Comparison of ENCODE assay signal across 19 cellular contexts in genomic region chr10:119303886-119304285, GRCh38.
DNase-seq lines count a peak whose midpoint lies in the region; ATAC-seq and TF ChIP-seq lines count a peak whose summit lies in the region.
"Had no signal": no experiment of that assay in that cellular context is flagged by ENCODE, and none has a peak within 500 bp of the region (broad histone marks: within the 10 kb centered on the region; RNA-seq: fewer than 3 reads in every experiment).

No MANE protein-coding gene starts in this region.

- no peaks in the 10 kb centered on the region for H3K27me3 Mint-ChIP-seq in MCF 10A (ENCODE audit: insufficient read depth, unreplicated experiment)
- H3K27me3 Mint-ChIP-seq: activated naive CD8-positive, alpha-beta T cell had no signal

- H3K27me3 ChIP-seq in breast epithelium (no peaks in the 10 kb centered on the region), foreskin keratinocyte (no peaks in the 10 kb centered on the region), stomach (no peaks in the 10 kb centered on the region), H7 (ENCODE audit: control insufficient read depth, insufficient read depth, low read length) (no peaks in the 10 kb centered on the region)
- H3K27me3 ChIP-seq: brain microvascular endothelial cell, esophagus squamous epithelium, ovary, testis had no signal

- H3K4me1 ChIP-seq in breast epithelium (no peaks in the 10 kb centered on the region), foreskin keratinocyte (peaks cover 25% of the 10 kb centered on the region), stomach (peaks cover 48 to 92% (median 80%) of the 10 kb centered on the region in 4 donors)
- H3K4me1 ChIP-seq: testis had no signal

- POLR2A ChIA-PET in MCF 10A (lab: Yijun Ruan, JAX): no interaction called here
- POLR2A ChIA-PET in RWPE1 (lab: Yijun Ruan, JAX; ENCODE audit: low non-redundant PET): interaction anchor here (0.7 kb wide), 1 partner anchor 57 kb away, joined by 5 read pairs; no protein-coding TSS in a partner anchor

- CTCF ChIA-PET in MCF 10A (lab: Yijun Ruan, JAX) (no interaction called here), RWPE1 (lab: Yijun Ruan, JAX) (interaction anchor here (0.7 kb wide), 1 partner anchor 27 kb away, joined by 3 read pairs; no protein-coding TSS in a partner anchor)

- H3K36me3 ChIP-seq in breast epithelium (no peaks in the 10 kb centered on the region), stomach (no peaks in the 10 kb centered on the region), H7 (replicated peaks; ENCODE audit: control insufficient read depth, insufficient read depth, low read length) (no peaks in the 10 kb centered on the region)
- H3K36me3 ChIP-seq: brain microvascular endothelial cell, esophagus squamous epithelium, ovary, WERI-Rb-1 had no signal

- H3K4me3 Mint-ChIP-seq in MCF 10A (ENCODE audit: unreplicated experiment): no peak overlapping the region
- H3K4me3 Mint-ChIP-seq: activated naive CD8-positive, alpha-beta T cell had no signal

- H3K4me1 Mint-ChIP-seq in MCF 10A (ENCODE audit: insufficient read depth, unreplicated experiment): peaks cover 31% of the 10 kb centered on the region

- BruUV-seq in MCF 10A (replicated peaks; lab: Mats Ljungman, UMichigan): no TSS peak

- no peak for TF ChIP-seq EP300 in stomach (IDR thresholded peaks at IDR 0.05)

- H3K27ac ChIP-seq in breast epithelium (no peak overlapping the region), RWPE1 (no peak overlapping the region; the same call in 1 of the 2 replicates), foreskin keratinocyte (no peak overlapping the region), stomach (peak overlapping the region; percentile 39 to 81 (median 78))
- H3K27ac ChIP-seq: brain microvascular endothelial cell, ovary, testis, WERI-Rb-1 had no signal

- intact Hi-C loops in MCF 10A (cut with micrococcal nuclease): no loop called here
- intact Hi-C loops in breast epithelium (cut with DNase I; ENCODE audit: low total_unique reads): loop anchor here (10.0 kb wide), 1 partner anchor 99 kb away; the partner anchor contains the start of gene GRK5
- intact Hi-C loops in stomach (cut with DNase I; ENCODE audit: low total_unique reads): no loop called here

- no peak overlapping the region for H3K27ac Mint-ChIP-seq in MCF 10A (ENCODE audit: low read depth, unreplicated experiment)

- H3K9me3 ChIP-seq in breast epithelium (no peaks in the 10 kb centered on the region), stomach (no peaks in the 10 kb centered on the region)
- H3K9me3 ChIP-seq: esophagus squamous epithelium, ovary, testis had no signal

- no peak overlapping the region for H3K4me3 ChIP-seq in breast epithelium
- H3K4me3 ChIP-seq in stomach: no peak overlapping the region
- no peak overlapping the region for H3K4me3 ChIP-seq in H7 (ENCODE audit: insufficient read depth, low read depth, low read length)
- H3K4me3 ChIP-seq: esophagus squamous epithelium, ovary, testis had no signal

- peak; percentile 70 for DNase-seq in MCF 10A (ENCODE audit: unreplicated experiment)
- no peak for DNase-seq in breast epithelium (ENCODE audit: low spot score in 2 of 2)
- DNase-seq in RWPE1 (ENCODE audit: low spot score): peak; percentile 93
- peak; percentile 73 to 87 for DNase-seq in foreskin keratinocyte
- peak; percentile 67 for DNase-seq in stomach
- no peak for DNase-seq in H7
- DNase-seq in NCI-H1048 (lab: John Stamatoyannopoulos, UW): no peak
- DNase-seq: brain microvascular endothelial cell; DMS79 treated with DMSO at 0.1 percent for 48 hours; esophagus squamous epithelium; head of caudate nucleus; NCI-H1092; NCI-H526 treated with DMSO at 0.1 percent for 48 hours; ovary; stimulated activated CD4-positive, alpha-beta T cell treated with anti-CD3 and anti-CD28 coated beads, Interleukin-4, amount 100 ng/mL, for 1 hour; testis; WERI-Rb-1 had no signal

- TF ChIP-seq POLR2A in breast epithelium (IDR thresholded peaks at IDR 0.05): no peak
- no peak for TF ChIP-seq POLR2A in stomach (IDR thresholded peaks at IDR 0.05)

- no peaks in the 10 kb centered on the region for H3K36me3 Mint-ChIP-seq in MCF 10A (ENCODE audit: insufficient read depth, unreplicated experiment)

- WGBS in stomach, 5 donors: 33 to 76% (median 56%) methylated on average over 2 to 3 of the region's 3 CpGs

- ATAC-seq in foreskin keratinocyte (peak; percentile 69), GM18870 (IDR thresholded peaks at IDR 0.05; ENCODE audit: unreplicated experiment) (no peak)

- no peak for TF ChIP-seq CTCF in MCF 10A (IDR thresholded peaks at IDR 0.05; ENCODE audit: unreplicated experiment)
- no peak for TF ChIP-seq CTCF in breast epithelium (IDR thresholded peaks at IDR 0.05)
- no peak for TF ChIP-seq CTCF in RWPE1 (conservative IDR thresholded peaks at IDR 0.05; ENCODE audit: low read depth)
- peak; percentile 1 for TF ChIP-seq CTCF in foreskin keratinocyte (conservative IDR thresholded peaks at IDR 0.05)
- TF ChIP-seq CTCF in stomach (IDR thresholded peaks at IDR 0.05): no peak

- no peaks in the 10 kb centered on the region for H3K9me3 Mint-ChIP-seq in MCF 10A (ENCODE audit: unreplicated experiment)

Comparison
In these comparisons a context has a peak if more than half of its experiments do, and no peak if none do; other contexts are left out.
1. DNase-seq: peak in MCF 10A (single experiment), RWPE1 (single experiment), foreskin keratinocyte (2 of 2) and stomach (single experiment); none in breast epithelium (0 of 2), H7 (single experiment) and NCI-H1048 (single experiment).
2. H3K27ac ChIP-seq: peak in stomach (5 of 5); none in breast epithelium (0 of 2), RWPE1 (single experiment) and foreskin keratinocyte (single experiment).